ENCODE assay signal across 1 cellular context in genomic region chr22:30968015-30968923, GRCh38.
TF ChIP-seq lines count a peak whose summit lies in the region.

TSS of gene MORC2 (minus strand) at chr22:30968774. CDS start at chr22:30967889, 885 bp downstream.

TF ChIP-seq in K562, 482 proteins besides CTCF, POLR2A, EP300 and RAD21 (continued from another document and continues in another):
- TF ChIP-seq RREB1 (CRISPR knock-in tag; IDR thresholded peaks at IDR 0.05) (0 out of 2 replicates have a peak, but pooled peaks have one; percentile 43), NFE2L1 (tag; IDR thresholded peaks at IDR 0.05; ENCODE audit: borderline replicate concordance, low read depth) (no peak), NCOA2 (IDR thresholded peaks at IDR 0.05; ENCODE audit: partially characterized antibody in 2 of 2) (no peak), NONO (IDR thresholded peaks at IDR 0.05; ENCODE audit: low read depth in 2 of 2, low read length in 1 of 2) (peak in 1 of 2 experiments; percentile 36; a peak in 1 of 4 replicates), MYC (IDR thresholded peaks at IDR 0.05; ENCODE audit: low read depth, low read length) (peak; percentile 57), MYC (CRISPR knock-in tag; IDR thresholded peaks at IDR 0.05; ENCODE audit: borderline replicate concordance, low read depth) (no peak), ZNF583 (CRISPR knock-in tag; IDR thresholded peaks at IDR 0.05) (no peak), COPS2 (conservative IDR thresholded peaks at IDR 0.05) (no peak), CBX1 (IDR thresholded peaks at IDR 0.05; ENCODE audit: low read depth) (peak; percentile 29; the same call in 1 of the 2 replicates), FOXK2 (conservative IDR thresholded peaks at IDR 0.05 in 1 of 2, IDR thresholded peaks at IDR 0.05 in 1 of 2; ENCODE audit: low read depth in 2 of 2) (peak; percentile 72 to 73), ZNF395 (CRISPR knock-in tag; IDR thresholded peaks at IDR 0.05) (peak; percentile 25; the same call in 1 of the 2 replicates), ATF3 (IDR thresholded peaks at IDR 0.05) (peak; percentile 26; the same call in 1 of the 2 replicates), ATF3 (CRISPR knock-in tag; conservative IDR thresholded peaks at IDR 0.05) (no peak), MECOM (CRISPR knock-in tag; IDR thresholded peaks at IDR 0.05) (peak; percentile 12; the same call in 1 of the 2 replicates), ZBTB40 (IDR thresholded peaks at IDR 0.05) (0 out of 2 replicates have a peak, but pooled peaks have one; percentile 20), ZBTB40 (CRISPR knock-in tag; IDR thresholded peaks at IDR 0.05) (no peak), PHF21A (IDR thresholded peaks at IDR 0.05; ENCODE audit: borderline replicate concordance, low read depth) (no peak), E2F6 (IDR thresholded peaks at IDR 0.05; ENCODE audit: borderline replicate concordance in 1 of 2, extremely low read depth in 1 of 2, insufficient read depth in 1 of 2, insufficient read length in 1 of 2, low read depth in 1 of 2, low read length in 1 of 2, poor library complexity in 1 of 2, severe bottlenecking in 1 of 2) (peak; percentile 79 to 90), CBX8 (IDR thresholded peaks at IDR 0.05; ENCODE audit: borderline replicate concordance, extremely low read depth, low read depth, low read length, poor library complexity, severe bottlenecking) (no peak), CREB3L1 (IDR thresholded peaks at IDR 0.05; ENCODE audit: borderline replicate concordance, low read depth) (peak; percentile 83; the same call in 1 of the 2 replicates), SIN3B (IDR thresholded peaks at IDR 0.05; ENCODE audit: low read depth) (peak; percentile 36; the same call in 1 of the 2 replicates), RBM14 (IDR thresholded peaks at IDR 0.05; ENCODE audit: borderline replicate concordance, insufficient read depth, low read depth, low read length) (no peak), ZC3H8 (IDR thresholded peaks at IDR 0.05) (no peak), NRF1 (conservative IDR thresholded peaks at IDR 0.05 in 1 of 2, IDR thresholded peaks at IDR 0.05 in 1 of 2) (no peak), ERF (CRISPR knock-in tag; IDR thresholded peaks at IDR 0.05) (no peak), MNT (conservative IDR thresholded peaks at IDR 0.05) (peak; percentile 10 to 63; a peak in 3 of 4 replicates), L3MBTL2 (IDR thresholded peaks at IDR 0.05) (peak; percentile 99), CEBPG (CRISPR knock-in tag; IDR thresholded peaks at IDR 0.05) (no peak; the same call in 1 of the 2 replicates), CEBPG (tag; conservative IDR thresholded peaks at IDR 0.05 in 1 of 2, IDR thresholded peaks at IDR 0.05 in 1 of 2) (0 out of 4 replicates have a peak, but pooled peaks have one; percentile 5 to 24), TFAP4 (CRISPR knock-in tag; IDR thresholded peaks at IDR 0.05; ENCODE audit: borderline replicate concordance) (no peak), CBX3 (IDR thresholded peaks at IDR 0.05; ENCODE audit: borderline replicate concordance in 1 of 2, low read length in 2 of 2) (0 out of 3 replicates have a peak, but pooled peaks of 1 of the 2 experiments have one; percentile 40), BHLHE40 (IDR thresholded peaks at IDR 0.05; ENCODE audit: low read length) (peak; percentile 23; the same call in 1 of the 2 replicates), CCNT2 (IDR thresholded peaks at IDR 0.05; ENCODE audit: borderline replicate concordance, extremely low read depth, insufficient read length, low read depth, low read length) (peak; percentile 28), TGIF2 (CRISPR knock-in tag; IDR thresholded peaks at IDR 0.05) (no peak), ZFX (CRISPR knock-in tag; IDR thresholded peaks at IDR 0.05) (peak; percentile 60)
